Comparison of ENCODE assay signal across 17 cellular contexts in genomic region chr6:166675736-166676135, GRCh38.
"Had no signal": no experiment of that assay in that cellular context is flagged by ENCODE, and none has a peak within 500 bp of the region (broad histone marks: within the 10 kb centered on the region; RNA-seq: fewer than 3 reads in every experiment).

No MANE protein-coding gene starts in this region.

- FAIRE-seq: urothelium cell line had no signal

- H3K4me3 ChIP-seq: lung, right atrium auricular region, thyroid gland had no signal

- H3K36me3 ChIP-seq: right atrium auricular region, thyroid gland had no signal

- H3K27ac ChIP-seq: foreskin keratinocyte, thyroid gland had no signal

- H3K27me3 ChIP-seq: foreskin keratinocyte, right atrium auricular region, thyroid gland had no signal

- DNase-seq: activated B cell treated with CpG ODN at 0.5 μM for 24 hours; activated CD4-positive, alpha-beta T cell treated with anti-CD3 and anti-CD28 coated beads, Interleukin-2, amount 10 ng/mL, durations not matched to agents 24 days and 14 days; activated CD8-positive, alpha-beta memory T cell treated with anti-CD3 and anti-CD28 coated beads, Interleukin-2, amount 50 U/mL, for 48 hours; activated gamma-delta T cell; activated T-cell treated with anti-CD3 and anti-CD28 coated beads, Interleukin-2, amount 50 U/mL, for 72 hours; amniotic stem cell; cortex of kidney; effector CD4-positive, alpha-beta T cell; foreskin keratinocyte; glutamatergic neuron; naive thymus-derived CD4-positive, alpha-beta T cell; stimulated activated CD4-positive, alpha-beta T cell treated with anti-CD3 and anti-CD28 coated beads, Interleukin-2, amount 100 ng/mL, for 48 hours; thyroid gland had no signal

- H3K9me3 ChIP-seq: right atrium auricular region, thyroid gland had no signal

- ATAC-seq: activated T-cell treated with anti-CD3 and anti-CD28 coated beads, Interleukin-2, amount 50 U/mL, for 72 hours; foreskin keratinocyte; naive thymus-derived CD4-positive, alpha-beta T cell; stimulated activated memory B cell treated with anti-CD40 and anti-IgM and Interleukin-4, amounts not matched to agents 10 μg/mL and 1 μg/mL and 100 μg/mL, for 72 hours had no signal
